ENCODE assay signal across 23 cellular contexts in the genomic region with DNA sequence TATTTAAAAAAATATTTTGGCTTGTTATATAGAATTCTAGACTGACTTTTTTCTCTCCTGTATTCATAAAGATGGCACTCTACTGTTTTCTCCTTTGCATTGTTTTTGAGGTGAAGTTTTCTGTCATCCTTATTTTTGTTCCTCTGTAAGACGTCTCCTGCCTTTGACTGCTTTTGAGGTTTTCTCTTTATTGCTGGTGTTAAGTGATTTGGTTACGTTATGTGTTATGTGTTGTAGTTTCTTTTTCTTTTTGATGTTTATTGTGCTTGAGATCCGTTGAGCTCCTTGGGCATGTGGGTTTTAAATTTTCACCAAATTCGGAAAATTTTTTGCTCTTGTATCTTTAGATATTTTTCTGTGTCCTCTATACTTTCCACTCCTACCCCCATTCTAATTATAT. TPM values are rescaled to one million over a fixed set of nuclear protein-coding genes. Genes with fewer than 3 reads are reported as not detected.
DNase-seq lines count a peak whose midpoint lies in the region; ATAC-seq, FAIRE-seq and TF ChIP-seq lines count a peak whose summit lies in the region.
"Had no signal": no experiment of that assay in that cellular context is flagged by ENCODE, and none has a peak within 500 bp of the region (broad histone marks: within the 10 kb centered on the region; RNA-seq: fewer than 3 reads in every experiment).

No MANE protein-coding gene starts in this region.

- CTCF ChIA-PET in CD8-positive, alpha-beta memory T cell (lab: Charles Lee): no interaction called here

- no peak overlapping the region for H3K4me3 Mint-ChIP-seq in CD14-positive monocyte
- peak overlapping the region in 6 of 7 donors; percentile 36 to 71 (median 50) for H3K4me3 Mint-ChIP-seq in CD8-positive, alpha-beta memory T cell
- H3K4me3 Mint-ChIP-seq in activated T-helper 2 cell treated with anti-CD3 and anti-CD28 coated beads, Interferon-gamma antibody, Interleukin-2, Interleukin-4, amounts not matched to agents 10 μg/mL and 5 μg/mL and 100 μg/mL, durations not matched to agents 14 hours and 24 hours and 36 hours (ENCODE audit: low read depth): peak overlapping the region; percentile 30
- H3K4me3 Mint-ChIP-seq: H9, neural progenitor cell had no signal

- H3K36me3 Mint-ChIP-seq in CD14-positive monocyte: peaks cover 2 to 3% of the 10 kb centered on the region in 2 donors
- H3K36me3 Mint-ChIP-seq in CD8-positive, alpha-beta memory T cell: peaks cover 0 to 4% (median 4%) of the 10 kb centered on the region in 3 donors
- peaks cover 8% of the 10 kb centered on the region for H3K36me3 Mint-ChIP-seq in activated T-helper 2 cell treated with anti-CD3 and anti-CD28 coated beads, Interferon-gamma antibody, Interleukin-2, Interleukin-4, amounts not matched to agents 10 μg/mL and 5 μg/mL and 100 μg/mL, durations not matched to agents 14 hours and 24 hours and 36 hours (ENCODE audit: low read depth)

- no peak overlapping the region for H3K9ac ChIP-seq in kidney (ENCODE audit: low read length in 2 of 2)
- H3K9ac ChIP-seq: neural progenitor cell had no signal

- no peak overlapping the region for H3K4me3 ChIP-seq in CD8-positive, alpha-beta memory T cell (ENCODE audit: low read length)
- H3K4me3 ChIP-seq in kidney (ENCODE audit: low read length in 2 of 2): no peak overlapping the region
- H3K4me3 ChIP-seq: adrenal gland, dorsolateral prefrontal cortex, neural progenitor cell, psoas muscle, smooth muscle cell had no signal

- TF ChIP-seq CTCF in CD14-positive monocyte (IDR thresholded peaks at IDR 0.05) (no peak), kidney (IDR thresholded peaks at IDR 0.05; ENCODE audit: borderline replicate concordance, extremely low read depth, insufficient read depth) (no peak)

- FAIRE-seq in kidney (lab: Jason Lieb, UNC): peak; percentile 3
- FAIRE-seq: frontal cortex had no signal

- no peaks in the 10 kb centered on the region for H3K9me3 Mint-ChIP-seq in CD14-positive monocyte
- H3K9me3 Mint-ChIP-seq in CD8-positive, alpha-beta memory T cell: no peaks in the 10 kb centered on the region
- H3K9me3 Mint-ChIP-seq in activated T-helper 2 cell treated with anti-CD3 and anti-CD28 coated beads, Interferon-gamma antibody, Interleukin-2, Interleukin-4, amounts not matched to agents 10 μg/mL and 5 μg/mL and 100 μg/mL, durations not matched to agents 14 hours and 24 hours and 36 hours: no peaks in the 10 kb centered on the region

- H3K9me3 ChIP-seq in CD8-positive, alpha-beta memory T cell (ENCODE audit: low read length): no peaks in the 10 kb centered on the region
- no peaks in the 10 kb centered on the region for H3K9me3 ChIP-seq in kidney (ENCODE audit: control insufficient read depth in 1 of 2, low read length in 2 of 2)
- H3K9me3 ChIP-seq: adrenal gland, psoas muscle had no signal

- no peak for DNase-seq in CD14-positive monocyte (ENCODE audit: low spot score)
- peak in 2 of 5 donors; percentile 10 to 47 for DNase-seq in CD8-positive, alpha-beta memory T cell
- no peak for DNase-seq in activated T-helper 2 cell treated with anti-CD3 and anti-CD28 coated beads, Interferon-gamma antibody, Interleukin-2, Interleukin-4, amounts not matched to agents 10 μg/mL and 5 μg/mL and 100 μg/mL, durations not matched to agents 14 hours and 24 hours and 36 hours (ENCODE audit: low spot score)
- no peak for DNase-seq in kidney
- DNase-seq in AML-193 (lab: John Stamatoyannopoulos, UW): no peak
- DNase-seq: activated CD8-positive, alpha-beta memory T cell treated with anti-CD3 and anti-CD28 coated beads, Interleukin-2, amount 50 U/mL, for 4 hours; adrenal gland; dorsolateral prefrontal cortex; erythroblast; H9; left colon; NCI-H1417; NCI-H2171; NCI-H69; psoas muscle; stimulated activated CD4-positive, alpha-beta T cell treated with anti-CD3 and anti-CD28 coated beads, Interleukin-4, amount 100 ng/mL, for 1 hour had no signal

- no peak overlapping the region for H3K27ac ChIP-seq in CD8-positive, alpha-beta memory T cell (ENCODE audit: low read depth, low read length)
- no peak overlapping the region for H3K27ac ChIP-seq in kidney (ENCODE audit: low read depth in 2 of 2, low read length in 2 of 2)
- H3K27ac ChIP-seq: adrenal gland, dorsolateral prefrontal cortex, neural progenitor cell, psoas muscle had no signal

- POLR2A ChIA-PET in CD8-positive, alpha-beta memory T cell (lab: Charles Lee): no interaction called here

- no peaks in the 10 kb centered on the region for H3K27me3 ChIP-seq in CD8-positive, alpha-beta memory T cell (ENCODE audit: insufficient read depth, low read length, poor library complexity, severe bottlenecking)
- H3K27me3 ChIP-seq: adrenal gland, dorsolateral prefrontal cortex, neural progenitor cell had no signal

- no peaks in the 10 kb centered on the region for H3K27me3 Mint-ChIP-seq in CD14-positive monocyte (ENCODE audit: low read depth in 3 of 3)
- no peaks in the 10 kb centered on the region for H3K27me3 Mint-ChIP-seq in CD8-positive, alpha-beta memory T cell
- H3K27me3 Mint-ChIP-seq in activated T-helper 2 cell treated with anti-CD3 and anti-CD28 coated beads, Interferon-gamma antibody, Interleukin-2, Interleukin-4, amounts not matched to agents 10 μg/mL and 5 μg/mL and 100 μg/mL, durations not matched to agents 14 hours and 24 hours and 36 hours (ENCODE audit: low read depth): no peaks in the 10 kb centered on the region

- peaks cover 6% of the 10 kb centered on the region for H3K4me1 ChIP-seq in CD8-positive, alpha-beta memory T cell (ENCODE audit: insufficient read depth, low read length)
- H3K4me1 ChIP-seq in kidney (ENCODE audit: control insufficient read depth in 1 of 2, insufficient read depth in 1 of 2, low read depth in 1 of 2, low read length in 2 of 2): no peaks in the 10 kb centered on the region
- H3K4me1 ChIP-seq: neural progenitor cell had no signal

- intact Hi-C loops in CD14-positive monocyte (cut with micrococcal nuclease): no loop called here
- intact Hi-C loops in activated T-helper 2 cell treated with anti-CD3 and anti-CD28 coated beads, Interferon-gamma antibody, Interleukin-2, Interleukin-4, amounts not matched to agents 10 μg/mL and 5 μg/mL and 100 μg/mL, durations not matched to agents 14 hours and 24 hours and 36 hours (cut with micrococcal nuclease): no loop called here
- intact Hi-C loops in kidney (cut with DNase I): no loop called here

- peak overlapping the region in 4 of 7 donors; percentile 3 to 56 (median 49) for H3K27ac Mint-ChIP-seq in CD14-positive monocyte
- peak overlapping the region in 6 of 8 donors; percentile 6 to 58 (median 22) for H3K27ac Mint-ChIP-seq in CD8-positive, alpha-beta memory T cell
- peak overlapping the region; percentile 68 for H3K27ac Mint-ChIP-seq in activated T-helper 2 cell treated with anti-CD3 and anti-CD28 coated beads, Interferon-gamma antibody, Interleukin-2, Interleukin-4, amounts not matched to agents 10 μg/mL and 5 μg/mL and 100 μg/mL, durations not matched to agents 14 hours and 24 hours and 36 hours
- H3K27ac Mint-ChIP-seq: H9, neural progenitor cell had no signal

- ATAC-seq in GM21360 (IDR thresholded peaks at IDR 0.05; ENCODE audit: unreplicated experiment) (no peak), GM18502 (IDR thresholded peaks at IDR 0.05; ENCODE audit: poor library complexity, unreplicated experiment) (no peak), HG03135 (IDR thresholded peaks at IDR 0.05; ENCODE audit: unreplicated experiment) (no peak)
- ATAC-seq: left colon, psoas muscle, Right ventricle myocardium inferior had no signal

- H3K36me3 ChIP-seq in CD8-positive, alpha-beta memory T cell (ENCODE audit: insufficient read depth, low read length): no peaks in the 10 kb centered on the region
- no peaks in the 10 kb centered on the region for H3K36me3 ChIP-seq in kidney (ENCODE audit: control insufficient read depth in 1 of 2, insufficient read depth in 2 of 2, low read length in 2 of 2)
- H3K36me3 ChIP-seq: adrenal gland, neural progenitor cell had no signal

- peaks cover 42% of the 10 kb centered on the region for H3K4me1 Mint-ChIP-seq in CD14-positive monocyte
- H3K4me1 Mint-ChIP-seq in CD8-positive, alpha-beta memory T cell: peaks cover 74 to 92% (median 77%) of the 10 kb centered on the region in 3 donors
- H3K4me1 Mint-ChIP-seq in activated T-helper 2 cell treated with anti-CD3 and anti-CD28 coated beads, Interferon-gamma antibody, Interleukin-2, Interleukin-4, amounts not matched to agents 10 μg/mL and 5 μg/mL and 100 μg/mL, durations not matched to agents 14 hours and 24 hours and 36 hours (ENCODE audit: low read depth): peaks cover 28% of the 10 kb centered on the region
- H3K4me1 Mint-ChIP-seq: neural progenitor cell had no signal

RNA-seq across cellular contexts. Expression of gene KDM6A, which starts 50.0 kb away (rescaled TPM):
- polyA plus RNA-seq in CD14-positive monocyte (10 to 100 TPM in 1 of 2 donors, 1 to 10 TPM in 1; 7.6 to 13.8 TPM), kidney (ENCODE audit: insufficient read depth, low read depth, low replicate concordance) (7.7 TPM)
- total RNA-seq in CD8-positive, alpha-beta memory T cell: 10 to 100 TPM; 20.7 to 21.5 TPM
- polyA plus RNA-seq in CD8-positive, alpha-beta memory T cell: 23.7 TPM
- 21.8 and 30.7 TPM in 2 replicates for total RNA-seq in activated T-helper 2 cell treated with anti-CD3 and anti-CD28 coated beads, Interferon-gamma antibody, Interleukin-2, Interleukin-4, amounts not matched to agents 10 μg/mL and 5 μg/mL and 100 μg/mL, durations not matched to agents 14 hours and 24 hours and 36 hours
- total RNA-seq in kidney: 40.8 TPM

Comparison
In these comparisons a context has a peak if more than half of its experiments do, and no peak if none do; other contexts are left out.
1. H3K4me3 Mint-ChIP-seq: peak in CD8-positive, alpha-beta memory T cell (6 of 7) and activated T-helper 2 cell treated with anti-CD3 and anti-CD28 coated beads, Interferon-gamma antibody, Interleukin-2, Interleukin-4, amounts not matched to agents 10 μg/mL and 5 μg/mL and 100 μg/mL, durations not matched to agents 14 hours and 24 hours and 36 hours (single experiment); none in CD14-positive monocyte (0 of 2).
2. Peak in every context shown above with its lines, with median percentiles within 50 percentile points of each other: H3K27ac Mint-ChIP-seq.